In the genomic region with DNA sequence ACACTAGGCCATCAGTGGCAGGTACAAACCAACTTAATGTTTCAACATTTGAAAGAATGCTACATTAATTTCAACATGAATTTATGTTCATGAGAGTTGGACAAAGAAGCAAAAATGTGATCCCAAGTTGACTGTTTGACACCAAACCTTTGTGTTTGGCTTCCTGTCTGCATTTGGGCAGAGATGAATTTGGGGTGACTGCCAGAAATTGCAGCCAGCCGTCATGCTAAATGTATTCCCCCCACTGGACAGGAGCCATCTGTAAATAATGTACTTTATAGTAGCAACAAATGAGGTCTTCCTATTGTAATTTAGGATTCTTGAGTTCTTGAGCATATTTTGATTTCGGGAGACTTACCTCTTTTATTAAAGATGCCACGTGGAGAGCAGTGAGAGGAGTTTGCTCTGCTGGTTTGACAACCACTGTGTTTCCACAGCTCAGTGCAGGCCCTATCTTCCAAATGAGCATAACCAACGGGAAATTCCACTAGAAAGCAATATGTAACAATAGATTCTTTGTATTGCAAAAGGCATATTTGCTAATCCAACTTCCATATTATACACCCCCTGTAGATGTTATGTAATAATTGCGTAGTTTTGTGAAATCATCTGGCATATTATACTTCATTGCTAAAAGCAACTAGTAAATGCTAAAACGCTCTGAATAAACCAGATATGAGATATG, we compare ENCODE assay signal across 18 cellular contexts. TPM values are rescaled to one million over a fixed set of nuclear protein-coding genes. Genes with fewer than 3 reads are reported as not detected.
A peak's percentile ranks its signal among the peaks of the same experiment; 100 is the strongest.
DNase-seq lines count a peak whose midpoint lies in the region; ATAC-seq, FAIRE-seq and TF ChIP-seq lines count a peak whose summit lies in the region.
"Had no signal": no experiment of that assay in that cellular context is flagged by ENCODE, and none has a peak within 500 bp of the region (broad histone marks: within the 10 kb centered on the region; RNA-seq: fewer than 3 reads in every experiment).

No MANE protein-coding gene starts in this region.

- TF ChIP-seq CTCF in colonic mucosa (IDR thresholded peaks at IDR 0.05) = no peak

- intact Hi-C loops in sciatic nerve (cut with DNase I) = no loop called here
- intact Hi-C loops in colonic mucosa (cut with DNase I) = no loop called here
- intact Hi-C loops in posterior vena cava (cut with DNase I) = no loop called here

- H3K36me3 Mint-ChIP-seq in effector memory CD8-positive, alpha-beta T cell (ENCODE audit: insufficient read depth) = no peaks in the 10 kb centered on the region

- H3K27me3 ChIP-seq in colonic mucosa = no peaks in the 10 kb centered on the region
- H3K27me3 ChIP-seq: dorsolateral prefrontal cortex, gastroesophageal sphincter had no signal

- H3K9me3 Mint-ChIP-seq in effector memory CD8-positive, alpha-beta T cell = peaks cover 0 to 3% of the 10 kb centered on the region in 2 donors
- H3K9me3 Mint-ChIP-seq: activated T-cell treated with anti-CD3 and anti-CD28 coated beads, Interleukin-2, amount 50 U/mL, for 4 hours; CD4-positive, alpha-beta T cell had no signal

- H3K4me3 ChIP-seq in colonic mucosa = no peak overlapping the region
- H3K4me3 ChIP-seq: dorsolateral prefrontal cortex, gastroesophageal sphincter had no signal

- no peaks in the 10 kb centered on the region for H3K9me3 ChIP-seq in colonic mucosa
- H3K9me3 ChIP-seq: gastroesophageal sphincter had no signal

- H3K27me3 Mint-ChIP-seq in effector memory CD8-positive, alpha-beta T cell = no peaks in the 10 kb centered on the region
- H3K27me3 Mint-ChIP-seq: CD4-positive, alpha-beta T cell had no signal

- FAIRE-seq in H54 (lab: Jason Lieb, UNC) = peak; percentile 60
- FAIRE-seq: G401.6 had no signal

- no peak overlapping the region for H3K27ac Mint-ChIP-seq in effector memory CD8-positive, alpha-beta T cell
- H3K27ac Mint-ChIP-seq: CD4-positive, alpha-beta T cell had no signal

- H3K27ac ChIP-seq in colonic mucosa = no peak overlapping the region
- H3K27ac ChIP-seq: dorsolateral prefrontal cortex, gastroesophageal sphincter had no signal

- no peak for TF ChIP-seq POLR2A in H54 (IDR thresholded peaks at IDR 0.05; ENCODE audit: low read depth, low read length)

- H3K36me3 ChIP-seq in colonic mucosa = no peaks in the 10 kb centered on the region

- peak; percentile 51 for ATAC-seq in sciatic nerve
- ATAC-seq in effector memory CD8-positive, alpha-beta T cell (replicated peaks) = no peak
- ATAC-seq: activated T-cell treated with anti-CD3 and anti-CD28 coated beads, Interleukin-2, amount 50 U/mL, for 4 hours; gastroesophageal sphincter; stimulated activated naive CD8-positive, alpha-beta T cell treated with anti-CD3 and anti-CD28 coated beads, Interleukin-15, Interleukin-2, amounts not matched to agents 100 U/mL and 50 U/mL, for 24 hours had no signal

- H3K4me1 ChIP-seq in colonic mucosa = no peaks in the 10 kb centered on the region

- no peaks in the 10 kb centered on the region for H3K4me1 Mint-ChIP-seq in effector memory CD8-positive, alpha-beta T cell (ENCODE audit: low read depth in 2 of 2)

- H3K9ac ChIP-seq in colonic mucosa (ENCODE audit: low read depth in 2 of 2, low read length in 2 of 2) = no peak overlapping the region

- no peak overlapping the region for H3K4me3 Mint-ChIP-seq in effector memory CD8-positive, alpha-beta T cell
- H3K4me3 Mint-ChIP-seq: activated T-cell treated with anti-CD3 and anti-CD28 coated beads, Interleukin-2, amount 50 U/mL, for 4 hours; CD4-positive, alpha-beta T cell had no signal

- DNase-seq in H54 (ENCODE audit: insufficient read length, low spot score) (no peak), SIG-M5 treated with dmso at 0.1 percent for 504 hours (lab: John Stamatoyannopoulos, UW; ENCODE audit: unreplicated experiment) (peak; percentile 84), fibroblast of gingiva (ENCODE audit: low read depth) (peak; percentile 56), sciatic nerve (ENCODE audit: low spot score) (no peak), colonic mucosa (no peak), posterior vena cava (ENCODE audit: low spot score) (no peak), SW 1271 (lab: John Stamatoyannopoulos, UW) (no peak)
- DNase-seq in effector memory CD8-positive, alpha-beta T cell = no peak
- DNase-seq: activated T-cell treated with anti-CD3 and anti-CD28 coated beads, Interleukin-2, amount 50 U/mL, for 4 hours; CD4-positive, alpha-beta T cell; dorsolateral prefrontal cortex; GOT3; islet precursor cell; NCI-H2081 treated with DMSO at 0.1 percent for 48 hours; NCI-H82; stimulated activated naive CD8-positive, alpha-beta T cell treated with anti-CD3 and anti-CD28 coated beads, Interleukin-15, Interleukin-2, amounts not matched to agents 100 U/mL and 50 U/mL, for 24 hours had no signal

RNA-seq across cellular contexts. Expression of gene ALDH1A1, which starts 27.6 kb away (rescaled TPM):
- total RNA-seq in sciatic nerve = 277 TPM
- 100 to 1,000 TPM in 1 of 2 donors, 10 to 100 TPM in 1; 61.3 to 102 TPM for total RNA-seq in colonic mucosa
- 100 to 1,000 TPM; 185 to 235 TPM for total RNA-seq in posterior vena cava

Comparison
In these comparisons a context has a peak if more than half of its experiments do, and no peak if none do; other contexts are left out.
1. DNase-seq: peak in SIG-M5 treated with dmso at 0.1 percent for 504 hours (single experiment) and fibroblast of gingiva (single experiment); none in H54 (single experiment), sciatic nerve (single experiment), effector memory CD8-positive, alpha-beta T cell (0 of 3), colonic mucosa (single experiment), posterior vena cava (single experiment) and SW 1271 (0 of 2).